9 cellular contexts compared by ENCODE assay signal in the genomic region with DNA sequence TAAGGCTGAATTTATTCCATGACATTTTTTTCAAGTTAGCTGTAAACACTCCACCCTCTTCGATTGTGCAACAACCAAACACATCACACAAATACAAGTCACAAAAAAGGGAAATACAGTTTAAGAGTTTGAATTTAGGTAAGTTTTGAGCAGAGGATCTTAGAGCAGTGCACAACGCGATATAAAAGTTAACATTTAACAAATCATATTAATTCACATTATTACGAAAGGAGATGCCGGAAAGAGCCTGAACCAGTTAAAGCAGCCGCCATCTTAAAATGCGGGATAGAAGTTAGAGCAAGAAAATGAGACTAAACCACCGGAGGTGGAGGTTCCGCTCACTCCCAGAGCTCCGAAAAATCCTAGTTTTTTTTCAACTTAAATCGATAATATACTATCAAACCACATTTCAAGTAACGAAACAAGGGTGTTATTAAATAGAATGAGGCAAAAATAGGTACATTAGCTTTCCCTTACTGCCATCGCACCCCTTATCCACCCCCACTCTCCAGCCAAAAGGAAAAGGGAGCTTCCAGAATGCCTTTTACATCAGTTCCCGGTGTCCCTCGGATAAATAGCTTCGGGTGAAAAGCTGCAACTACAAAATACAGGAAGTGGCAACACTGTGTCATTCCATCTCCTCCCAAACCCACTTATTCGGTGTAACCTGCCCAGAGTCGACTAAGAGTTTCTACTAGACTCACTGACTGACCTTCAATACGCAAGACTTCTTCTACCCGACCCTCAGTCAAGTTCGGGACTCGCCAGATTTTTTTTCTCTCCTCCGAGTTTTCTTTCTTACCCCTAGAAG. TPM values are rescaled to one million over a fixed set of nuclear protein-coding genes. Genes with fewer than 3 reads are reported as not detected.
DNase-seq lines count a peak whose midpoint lies in the region; ATAC-seq, FAIRE-seq and TF ChIP-seq lines count a peak whose summit lies in the region.
"Had no signal": no experiment of that assay in that cellular context is flagged by ENCODE, and none has a peak within 500 bp of the region (broad histone marks: within the 10 kb centered on the region; RNA-seq: fewer than 3 reads in every experiment).

No MANE protein-coding gene starts in this region.

- FAIRE-seq in bronchial epithelial cell (lab: Jason Lieb, UNC) (no peak), D721Med (lab: Jason Lieb, UNC) (no peak)
- FAIRE-seq: endometrium had no signal

- peak; percentile 66 for DNase-seq in DMS53 (lab: John Stamatoyannopoulos, UW)
- peak; percentile 53 for DNase-seq in SK-MEL-5 (ENCODE audit: low read depth, low spot score)
- peak; percentile 74 for DNase-seq in bronchial epithelial cell (ENCODE audit: low read depth)
- peak; percentile 27 for DNase-seq in stimulated activated naive CD8-positive, alpha-beta T cell treated with anti-CD3 and anti-CD28 coated beads, Interleukin-15, Interleukin-2, amounts not matched to agents 100 U/mL and 50 U/mL, for 24 hours
- DNase-seq in HuH-7 (ENCODE audit: low spot score), result no peak
- no peak for DNase-seq in D721Med (ENCODE audit: insufficient read length, low spot score)

- H3K27me3 ChIP-seq in HUES64 (ENCODE audit: insufficient read depth, low read length) (no peaks in the 10 kb centered on the region), bronchial epithelial cell (ENCODE audit: control insufficient read depth, insufficient read depth, low read length) (no peaks in the 10 kb centered on the region), layer of hippocampus (ENCODE audit: control insufficient read depth, insufficient read depth, low read length) (no peaks in the 10 kb centered on the region)

- in situ Hi-C loops in SK-MEL-5 (cut with HindIII; ENCODE audit: low pct_unique_long_range_greater_than_20kb, low sequenced_read_pairs), result no loop called here

- H3K9me3 ChIP-seq in HUES64 (ENCODE audit: insufficient read depth, low read depth, low read length), result no peaks in the 10 kb centered on the region

- WGBS in HUES64, result 2% methylated on average over 20 of the region's 23 CpGs

- TF ChIP-seq CTCF in bronchial epithelial cell (IDR thresholded peaks at IDR 0.05; ENCODE audit: insufficient read depth, low read length, severe bottlenecking) (no peak), D721Med (IDR thresholded peaks at IDR 0.05; ENCODE audit: insufficient read depth, missing control alignments) (no peak)

- H3K9ac ChIP-seq in HUES64 (ENCODE audit: low read depth, low read length), result peak overlapping the region; percentile 98

- H3K27ac ChIP-seq in HUES64 (ENCODE audit: low read depth, low read length) (peak overlapping the region; percentile 100), layer of hippocampus (ENCODE audit: low read depth, low read length) (peak overlapping the region; percentile 99)

- H3K4me3 ChIP-seq in HUES64 (ENCODE audit: low read length), result peak overlapping the region; percentile 82
- peak overlapping the region; percentile 90 for H3K4me3 ChIP-seq in bronchial epithelial cell (ENCODE audit: low read depth, low read length)

- H3K36me3 ChIP-seq in HUES64 (ENCODE audit: insufficient read depth, low read length) (peaks cover 39% of the 10 kb centered on the region), bronchial epithelial cell (ENCODE audit: control insufficient read depth, insufficient read depth, low read length) (no peaks in the 10 kb centered on the region)

- no peak for ATAC-seq in stimulated activated naive CD8-positive, alpha-beta T cell treated with anti-CD3 and anti-CD28 coated beads, Interleukin-15, Interleukin-2, amounts not matched to agents 100 U/mL and 50 U/mL, for 24 hours

- peaks cover 50% of the 10 kb centered on the region for H3K4me1 ChIP-seq in HUES64 (ENCODE audit: insufficient read depth, low read length)

RNA-seq across cellular contexts. Expression of a gene that starts 1.9 kb away (rescaled TPM):
- 292 TPM for polyA plus RNA-seq in HUES64 (2013, experiment 1 of 2)
- 349 TPM for polyA plus RNA-seq in HUES64 (2013, experiment 2 of 2)
- 344 and 353 TPM in 2 replicates for total RNA-seq in SK-MEL-5 (2014; rRNA removed; shearing (Covaris generic))
- polyA plus RNA-seq in SK-MEL-5 (2015; cell fraction: cytosol; rRNA removed), result 218 and 262 TPM in 2 replicates
- 390 and 461 TPM in 2 replicates for polyA plus RNA-seq in SK-MEL-5 (2015; cell fraction: nucleus; rRNA removed)
- 204 and 244 TPM in 2 replicates for total RNA-seq in bronchial epithelial cell

RNA-seq across cellular contexts. Expression of a gene that starts 43.3 kb away (rescaled TPM):
- polyA plus RNA-seq in HUES64 (2013, experiment 1 of 2), result 67.0 TPM
- polyA plus RNA-seq in HUES64 (2013, experiment 2 of 2), result 59.7 TPM
- total RNA-seq in SK-MEL-5 (2014; rRNA removed; shearing (Covaris generic)), result 76.4 and 86.5 TPM in 2 replicates
- 39.8 and 46.1 TPM in 2 replicates for polyA plus RNA-seq in SK-MEL-5 (2015; cell fraction: cytosol; rRNA removed)
- polyA plus RNA-seq in SK-MEL-5 (2015; cell fraction: nucleus; rRNA removed), result 6.7 and 9.2 TPM in 2 replicates
- total RNA-seq in bronchial epithelial cell, result 24.0 and 54.9 TPM in 2 replicates

Comparison
In these comparisons a context has a peak if more than half of its experiments do, and no peak if none do; other contexts are left out.
1. DNase-seq: peak in DMS53 (single experiment), SK-MEL-5 (single experiment), bronchial epithelial cell (single experiment) and stimulated activated naive CD8-positive, alpha-beta T cell treated with anti-CD3 and anti-CD28 coated beads, Interleukin-15, Interleukin-2, amounts not matched to agents 100 U/mL and 50 U/mL, for 24 hours (single experiment); none in HuH-7 (single experiment) and D721Med (single experiment).